2 cellular contexts compared by ENCODE assay signal in the genomic region with DNA sequence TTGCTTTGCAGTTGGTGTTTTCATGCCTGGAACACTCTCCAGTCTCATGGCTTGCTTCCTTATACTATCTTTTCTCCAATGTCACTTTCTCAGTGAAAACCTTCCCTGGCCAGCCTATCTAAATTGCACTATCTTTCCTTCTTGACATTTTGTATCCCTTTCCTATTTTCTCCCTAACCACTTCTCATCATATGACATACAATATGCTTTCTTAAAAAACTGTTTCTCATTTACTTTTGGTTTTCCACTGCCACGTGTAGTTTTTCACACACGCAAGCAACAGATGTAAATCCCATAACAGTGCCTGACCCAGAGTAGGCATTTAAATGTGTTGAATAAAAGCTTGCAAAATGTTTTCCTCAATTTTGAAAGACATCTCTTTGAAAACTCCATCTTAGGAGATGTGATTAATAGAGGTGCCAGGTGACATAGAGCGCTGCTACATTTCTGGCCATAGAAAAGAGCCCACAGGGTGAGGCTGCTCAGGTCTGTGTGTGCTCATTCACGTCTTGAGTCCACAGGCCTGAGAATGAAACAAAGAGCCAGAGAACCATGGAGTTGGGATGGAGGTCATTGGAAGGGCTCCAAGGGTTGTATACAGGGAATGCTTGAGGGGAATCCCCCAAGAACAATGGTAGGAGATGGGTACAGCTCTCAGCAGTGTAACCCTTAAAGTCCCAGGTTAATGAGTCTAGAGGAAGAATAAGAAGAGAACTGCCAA.
TF ChIP-seq lines count a peak whose summit lies in the region.

No MANE protein-coding gene starts in this region.

TF ChIP-seq in GM23338, 12 proteins besides CTCF, POLR2A, EP300 and RAD21:
- TF ChIP-seq JUNB (IDR thresholded peaks at IDR 0.05; ENCODE audit: unreplicated experiment): no peak
- no peak for TF ChIP-seq POLR2AphosphoS5 (IDR thresholded peaks at IDR 0.05; ENCODE audit: low read depth)
- TF ChIP-seq, protein P1, sequence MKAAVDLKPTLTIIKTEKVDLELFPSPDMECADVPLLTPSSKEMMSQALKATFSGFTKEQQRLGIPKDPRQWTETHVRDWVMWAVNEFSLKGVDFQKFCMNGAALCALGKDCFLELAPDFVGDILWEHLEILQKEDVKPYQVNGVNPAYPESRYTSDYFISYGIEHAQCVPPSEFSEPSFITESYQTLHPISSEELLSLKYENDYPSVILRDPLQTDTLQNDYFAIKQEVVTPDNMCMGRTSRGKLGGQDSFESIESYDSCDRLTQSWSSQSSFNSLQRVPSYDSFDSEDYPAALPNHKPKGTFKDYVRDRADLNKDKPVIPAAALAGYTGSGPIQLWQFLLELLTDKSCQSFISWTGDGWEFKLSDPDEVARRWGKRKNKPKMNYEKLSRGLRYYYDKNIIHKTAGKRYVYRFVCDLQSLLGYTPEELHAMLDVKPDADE (IDR thresholded peaks at IDR 0.05): no peak
- no peak for TF ChIP-seq CREB1 (CRISPR knock-in tag; IDR thresholded peaks at IDR 0.05; ENCODE audit: low read depth)
- TF ChIP-seq ZNF114 (CRISPR knock-in tag; IDR thresholded peaks at IDR 0.05): no peak

TF ChIP-seq in K562, 482 proteins besides CTCF, POLR2A, EP300 and RAD21:
- no peak for TF ChIP-seq BHLHE40 (IDR thresholded peaks at IDR 0.05; ENCODE audit: low read length)
- no peak for TF ChIP-seq TEAD1 (CRISPR knock-in tag; IDR thresholded peaks at IDR 0.05)
- TF ChIP-seq NCOR1 (IDR thresholded peaks at IDR 0.05): no peak
- TF ChIP-seq TAF9B (IDR thresholded peaks at IDR 0.05; ENCODE audit: partially characterized antibody): no peak
- TF ChIP-seq, protein P2, sequence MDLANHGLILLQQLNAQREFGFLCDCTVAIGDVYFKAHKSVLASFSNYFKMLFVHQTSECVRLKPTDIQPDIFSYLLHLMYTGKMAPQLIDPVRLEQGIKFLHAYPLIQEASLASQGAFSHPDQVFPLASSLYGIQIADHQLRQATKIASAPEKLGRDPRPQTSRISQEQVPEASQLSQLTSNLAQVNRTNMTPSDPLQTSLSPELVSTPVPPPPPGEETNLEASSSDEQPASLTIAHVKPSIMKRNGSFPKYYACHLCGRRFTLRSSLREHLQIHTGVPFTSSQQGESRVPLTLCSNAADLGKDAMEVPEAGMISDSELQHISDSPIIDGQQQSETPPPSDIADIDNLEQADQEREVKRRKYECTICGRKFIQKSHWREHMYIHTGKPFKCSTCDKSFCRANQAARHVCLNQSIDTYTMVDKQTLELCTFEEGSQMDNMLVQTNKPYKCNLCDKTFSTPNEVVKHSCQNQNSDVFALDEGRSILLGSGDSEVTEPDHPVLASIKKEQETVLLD (IDR thresholded peaks at IDR 0.05): no peak
- TF ChIP-seq ZNF764 (CRISPR knock-in tag; IDR thresholded peaks at IDR 0.05; ENCODE audit: low read depth): no peak
- TF ChIP-seq, protein P3, sequence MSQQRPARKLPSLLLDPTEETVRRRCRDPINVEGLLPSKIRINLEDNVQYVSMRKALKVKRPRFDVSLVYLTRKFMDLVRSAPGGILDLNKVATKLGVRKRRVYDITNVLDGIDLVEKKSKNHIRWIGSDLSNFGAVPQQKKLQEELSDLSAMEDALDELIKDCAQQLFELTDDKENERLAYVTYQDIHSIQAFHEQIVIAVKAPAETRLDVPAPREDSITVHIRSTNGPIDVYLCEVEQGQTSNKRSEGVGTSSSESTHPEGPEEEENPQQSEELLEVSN (IDR thresholded peaks at IDR 0.05; ENCODE audit: borderline replicate concordance in 1 of 2, extremely low read depth in 1 of 2, insufficient read depth in 1 of 2, insufficient read length in 1 of 2, low read depth in 1 of 2, low read length in 1 of 2, poor library complexity in 1 of 2, severe bottlenecking in 1 of 2): no peak
- TF ChIP-seq RAD51 (IDR thresholded peaks at IDR 0.05; ENCODE audit: borderline replicate concordance, low read depth): no peak
- no peak for TF ChIP-seq WHSC1 (IDR thresholded peaks at IDR 0.05; ENCODE audit: low read length)
- TF ChIP-seq, protein P4, sequence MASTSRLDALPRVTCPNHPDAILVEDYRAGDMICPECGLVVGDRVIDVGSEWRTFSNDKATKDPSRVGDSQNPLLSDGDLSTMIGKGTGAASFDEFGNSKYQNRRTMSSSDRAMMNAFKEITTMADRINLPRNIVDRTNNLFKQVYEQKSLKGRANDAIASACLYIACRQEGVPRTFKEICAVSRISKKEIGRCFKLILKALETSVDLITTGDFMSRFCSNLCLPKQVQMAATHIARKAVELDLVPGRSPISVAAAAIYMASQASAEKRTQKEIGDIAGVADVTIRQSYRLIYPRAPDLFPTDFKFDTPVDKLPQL (IDR thresholded peaks at IDR 0.05; ENCODE audit: extremely low read depth, insufficient read length): no peak
- no peak for TF ChIP-seq CBX3 (IDR thresholded peaks at IDR 0.05; ENCODE audit: borderline replicate concordance in 1 of 2, low read length in 2 of 2)
- TF ChIP-seq CEBPB (tag; IDR thresholded peaks at IDR 0.05): no peak
- TF ChIP-seq SUPT5H (IDR thresholded peaks at IDR 0.05): peak; percentile 60
- TF ChIP-seq ZKSCAN1 (IDR thresholded peaks at IDR 0.05; ENCODE audit: low read depth, low read length): no peak
- peak; percentile 49 for TF ChIP-seq POLR2B (IDR thresholded peaks at IDR 0.05; ENCODE audit: low read depth, partially characterized antibody)
- TF ChIP-seq, protein P5, sequence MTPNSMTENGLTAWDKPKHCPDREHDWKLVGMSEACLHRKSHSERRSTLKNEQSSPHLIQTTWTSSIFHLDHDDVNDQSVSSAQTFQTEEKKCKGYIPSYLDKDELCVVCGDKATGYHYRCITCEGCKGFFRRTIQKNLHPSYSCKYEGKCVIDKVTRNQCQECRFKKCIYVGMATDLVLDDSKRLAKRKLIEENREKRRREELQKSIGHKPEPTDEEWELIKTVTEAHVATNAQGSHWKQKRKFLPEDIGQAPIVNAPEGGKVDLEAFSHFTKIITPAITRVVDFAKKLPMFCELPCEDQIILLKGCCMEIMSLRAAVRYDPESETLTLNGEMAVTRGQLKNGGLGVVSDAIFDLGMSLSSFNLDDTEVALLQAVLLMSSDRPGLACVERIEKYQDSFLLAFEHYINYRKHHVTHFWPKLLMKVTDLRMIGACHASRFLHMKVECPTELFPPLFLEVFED (CRISPR knock-in tag; conservative IDR thresholded peaks at IDR 0.05): peak; percentile 34; the same call in 1 of the 2 replicates
- peak; percentile 74; the same call in 1 of the 2 replicates for TF ChIP-seq POLR2AphosphoS2 (IDR thresholded peaks at IDR 0.05; ENCODE audit: low read length)
